ENCODE assay signal across 1 cellular context in genomic region chr1:194309697-194310096, GRCh38.
TF ChIP-seq lines count a peak whose summit lies in the region.

No MANE protein-coding gene starts in this region.

TF ChIP-seq in A549, 52 proteins besides CTCF, POLR2A, EP300 and RAD21 (continued from another document):
- TF ChIP-seq GATA3 (IDR thresholded peaks at IDR 0.05; ENCODE audit: borderline replicate concordance) (no peak), JUN (IDR thresholded peaks at IDR 0.05) (no peak), ESRRA (IDR thresholded peaks at IDR 0.05; ENCODE audit: borderline replicate concordance, low read length) (no peak), PHF8 (IDR thresholded peaks at IDR 0.05; ENCODE audit: borderline replicate concordance, low read depth) (no peak), NPAS2 (CRISPR knock-in tag; IDR thresholded peaks at IDR 0.05; ENCODE audit: borderline replicate concordance) (no peak), EHMT2 (IDR thresholded peaks at IDR 0.05; ENCODE audit: low read depth) (no peak)
